ENCODE assay signal across 11 cellular contexts in the genomic region with DNA sequence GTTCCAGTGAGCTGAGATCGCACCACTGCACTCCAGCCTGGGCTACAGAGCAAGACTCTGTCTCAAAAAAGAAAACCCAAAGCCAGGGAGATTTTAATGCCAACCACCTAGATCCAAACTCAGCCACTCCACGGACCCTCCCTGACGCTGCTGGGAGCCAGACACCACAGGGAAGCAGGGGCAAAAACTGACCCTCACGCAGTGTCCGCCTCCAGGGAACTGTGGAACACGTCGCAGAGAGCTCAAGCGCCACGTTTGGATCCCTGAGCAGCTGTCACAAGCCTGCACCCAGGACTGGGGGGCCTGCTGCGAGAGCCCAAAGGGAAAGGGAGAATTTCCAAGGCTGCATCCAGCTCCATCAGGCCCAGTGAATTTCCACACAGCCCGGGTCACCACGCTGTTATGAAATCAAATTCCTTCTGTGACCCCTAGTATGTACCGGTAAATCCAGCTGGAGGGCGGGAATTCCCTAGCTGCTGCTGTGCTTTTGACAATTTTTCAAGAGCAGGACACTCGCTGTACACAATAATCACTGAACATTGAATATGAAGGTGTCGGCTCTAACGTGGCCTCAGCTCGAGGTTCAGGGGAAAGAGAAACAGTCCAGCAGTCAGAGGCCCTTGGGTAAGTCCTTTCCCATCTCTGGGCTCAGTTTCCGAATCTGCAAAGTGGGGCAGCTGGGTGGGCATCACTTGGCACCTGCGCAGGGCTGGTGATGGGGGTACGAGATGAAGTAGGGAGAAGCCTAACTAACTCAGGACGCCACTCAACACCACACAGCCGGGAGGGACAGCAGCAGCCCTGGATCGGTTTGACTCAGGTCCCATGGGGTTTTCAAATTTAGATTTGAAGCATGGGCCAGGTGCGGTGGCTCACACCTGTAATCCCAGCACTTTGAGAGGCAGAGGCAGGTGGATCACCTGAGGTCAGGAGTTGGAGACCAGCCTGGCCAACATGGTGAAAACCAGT. TPM values are rescaled to one million over a fixed set of nuclear protein-coding genes. Genes with fewer than 3 reads are reported as not detected.
DNase-seq lines count a peak whose midpoint lies in the region; ATAC-seq and TF ChIP-seq lines count a peak whose summit lies in the region.
"Had no signal": no experiment of that assay in that cellular context is flagged by ENCODE, and none has a peak within 500 bp of the region (broad histone marks: within the 10 kb centered on the region; RNA-seq: fewer than 3 reads in every experiment).

No MANE protein-coding gene starts in this region.

- peaks cover 63% of the 10 kb centered on the region for H3K4me1 Mint-ChIP-seq in WTC11

- no peaks in the 10 kb centered on the region for H3K27me3 Mint-ChIP-seq in WTC11 (ENCODE audit: low read depth)

- CTCF ChIA-PET in WTC11 (lab: Charles Lee) = interaction anchor here (0.7 to 1.5 kb wide), 2 partner anchors 13 to 209 kb away, joined by 3 to 5 read pairs; no protein-coding TSS in a partner anchor

- TF ChIP-seq CTCF in WTC11 (IDR thresholded peaks at IDR 0.05) (no peak), fibroblast of mammary gland (conservative IDR thresholded peaks at IDR 0.05; ENCODE audit: control insufficient read depth, insufficient read depth, low read depth, low read length) (no peak), omental fat pad (IDR thresholded peaks at IDR 0.05) (no peak), GM13976 (IDR thresholded peaks at IDR 0.05; ENCODE audit: borderline replicate concordance, control extremely low read depth, extremely low read depth, insufficient read depth, missing control alignments) (no peak)

- H3K27ac Mint-ChIP-seq in WTC11 = peak overlapping the region; percentile 80
- H3K27ac Mint-ChIP-seq: CD14-positive monocyte had no signal

- in situ Hi-C loops in GM13976 (cut with MboI; ENCODE audit: low sequenced_read_pairs, unreplicated experiment) = no loop called here

- no peak overlapping the region for H3K4me3 ChIP-seq in fibroblast of mammary gland (ENCODE audit: control insufficient read depth, low read depth, low read length)

- H3K36me3 Mint-ChIP-seq in WTC11 = peaks cover 40% of the 10 kb centered on the region

- H3K4me3 Mint-ChIP-seq in WTC11 = no peak overlapping the region
- H3K4me3 Mint-ChIP-seq: CD14-positive monocyte had no signal

- ATAC-seq in WTC11 = no peak
- ATAC-seq in omental fat pad (ENCODE audit: low FRiP score) = peak; percentile 63
- ATAC-seq in GM21423 (IDR thresholded peaks at IDR 0.05; ENCODE audit: unreplicated experiment) = no peak

- H3K9me3 Mint-ChIP-seq in WTC11 = no peaks in the 10 kb centered on the region

- DNase-seq in AG20443 (ENCODE audit: low spot score) (peak; percentile 49), WTC11 (ENCODE audit: low spot score) (no peak), fibroblast of mammary gland (ENCODE audit: low read depth) (peak; percentile 64), omental fat pad (ENCODE audit: low spot score) (no peak), HPDE6-E6E7 (ENCODE audit: extremely low spot score) (no peak), GM13976 (ENCODE audit: low spot score) (no peak)
- DNase-seq in stimulated activated CD4-positive, alpha-beta T cell treated with anti-CD3 and anti-CD28 coated beads, Interleukin-12 subunit alpha, Interleukin-12 subunit beta, amount 100 ng/mL, for 4 hours = no peak
- DNase-seq: stimulated activated CD4-positive, alpha-beta T cell treated with anti-CD3 and anti-CD28 coated beads, Interleukin-2, amount 100 ng/mL, for 48 hours had no signal

- POLR2A ChIA-PET in WTC11 (lab: Charles Lee) = interaction anchor here (0.5 to 1.6 kb wide), 2 partner anchors 9 to 142 kb away, joined by 3 to 4 read pairs; a partner anchor contains a TSS

TF ChIP-seq in WTC11, 78 proteins besides CTCF, POLR2A, EP300 and RAD21:
- peak; percentile 86 for TF ChIP-seq GABPB1 (CRISPR knock-in tag; IDR thresholded peaks at IDR 0.05)
- TF ChIP-seq, protein P1, sequence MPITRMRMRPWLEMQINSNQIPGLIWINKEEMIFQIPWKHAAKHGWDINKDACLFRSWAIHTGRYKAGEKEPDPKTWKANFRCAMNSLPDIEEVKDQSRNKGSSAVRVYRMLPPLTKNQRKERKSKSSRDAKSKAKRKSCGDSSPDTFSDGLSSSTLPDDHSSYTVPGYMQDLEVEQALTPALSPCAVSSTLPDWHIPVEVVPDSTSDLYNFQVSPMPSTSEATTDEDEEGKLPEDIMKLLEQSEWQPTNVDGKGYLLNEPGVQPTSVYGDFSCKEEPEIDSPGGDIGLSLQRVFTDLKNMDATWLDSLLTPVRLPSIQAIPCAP (CRISPR knock-in tag; IDR thresholded peaks at IDR 0.05) = no peak
- TF ChIP-seq, protein P2, sequence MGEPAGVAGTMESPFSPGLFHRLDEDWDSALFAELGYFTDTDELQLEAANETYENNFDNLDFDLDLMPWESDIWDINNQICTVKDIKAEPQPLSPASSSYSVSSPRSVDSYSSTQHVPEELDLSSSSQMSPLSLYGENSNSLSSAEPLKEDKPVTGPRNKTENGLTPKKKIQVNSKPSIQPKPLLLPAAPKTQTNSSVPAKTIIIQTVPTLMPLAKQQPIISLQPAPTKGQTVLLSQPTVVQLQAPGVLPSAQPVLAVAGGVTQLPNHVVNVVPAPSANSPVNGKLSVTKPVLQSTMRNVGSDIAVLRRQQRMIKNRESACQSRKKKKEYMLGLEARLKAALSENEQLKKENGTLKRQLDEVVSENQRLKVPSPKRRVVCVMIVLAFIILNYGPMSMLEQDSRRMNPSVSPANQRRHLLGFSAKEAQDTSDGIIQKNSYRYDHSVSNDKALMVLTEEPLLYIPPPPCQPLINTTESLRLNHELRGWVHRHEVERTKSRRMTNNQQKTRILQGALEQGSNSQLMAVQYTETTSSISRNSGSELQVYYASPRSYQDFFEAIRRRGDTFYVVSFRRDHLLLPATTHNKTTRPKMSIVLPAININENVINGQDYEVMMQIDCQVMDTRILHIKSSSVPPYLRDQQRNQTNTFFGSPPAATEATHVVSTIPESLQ (CRISPR knock-in tag; IDR thresholded peaks at IDR 0.05) = 0 out of 2 replicates have a peak, but pooled peaks have one; percentile 13
TF ChIP-seq in WTC11: peak in this region for 2.

RNA-seq across cellular contexts. Expression of a gene that starts 8.6 kb away (rescaled TPM):
- 260 to 271 TPM (median 261 TPM) in 3 replicates for total RNA-seq in WTC11 (2021)
- 100 to 1,000 TPM in 3 of 4 donors, 10 to 100 TPM in 1; 89.3 to 135 (median 124) TPM for total RNA-seq in omental fat pad

RNA-seq across cellular contexts. Expression of a gene that starts 22.0 kb away (rescaled TPM):
- total RNA-seq in WTC11 (2021) (not detected in 3 replicates), omental fat pad (not detected)
- total RNA-seq: SK-MEL-5 had no signal

Comparison
In these comparisons a context has a peak if more than half of its experiments do, and no peak if none do; other contexts are left out.
1. DNase-seq: peak in AG20443 (single experiment) and fibroblast of mammary gland (single experiment); none in WTC11 (single experiment), omental fat pad (single experiment), stimulated activated CD4-positive, alpha-beta T cell treated with anti-CD3 and anti-CD28 coated beads, Interleukin-12 subunit alpha, Interleukin-12 subunit beta, amount 100 ng/mL, for 4 hours (single experiment), HPDE6-E6E7 (single experiment) and GM13976 (single experiment).